ENCODE assay signal across 9 cellular contexts in genomic region chr5:80399553-80400239, GRCh38. TPM values are rescaled to one million over a fixed set of nuclear protein-coding genes. Genes with fewer than 3 reads are reported as not detected.
DNase-seq lines count a peak whose midpoint lies in the region; ATAC-seq and TF ChIP-seq lines count a peak whose summit lies in the region.
"Had no signal": no experiment of that assay in that cellular context is flagged by ENCODE, and none has a peak within 500 bp of the region (broad histone marks: within the 10 kb centered on the region; RNA-seq: fewer than 3 reads in every experiment).

No MANE protein-coding gene starts in this region.

- H3K36me3 Mint-ChIP-seq in T-helper 17 cell (ENCODE audit: low read depth): no peaks in the 10 kb centered on the region
- H3K36me3 Mint-ChIP-seq in natural killer cell treated with Interleukin-12 subunit alpha and Interleukin-12 subunit beta and Interleukin-15 and Interleukin-18, amount 100 ng/mL, for 72 hours: no peaks in the 10 kb centered on the region

- TF ChIP-seq CTCF in AG09309 (IDR thresholded peaks at IDR 0.05; ENCODE audit: control insufficient read depth, insufficient read depth, low read depth, low read length, missing control alignments): no peak

- no peak overlapping the region for H3K4me3 Mint-ChIP-seq in T-helper 17 cell
- peak overlapping the region; percentile 40 for H3K4me3 Mint-ChIP-seq in natural killer cell treated with Interleukin-12 subunit alpha and Interleukin-12 subunit beta and Interleukin-15 and Interleukin-18, amount 100 ng/mL, for 72 hours

- H3K4me3 ChIP-seq in AG09309 (ENCODE audit: control insufficient read depth, low read depth, low read length): no peak overlapping the region
- H3K4me3 ChIP-seq: adrenal gland had no signal

- H3K9me3 Mint-ChIP-seq in natural killer cell treated with Interleukin-12 subunit alpha and Interleukin-12 subunit beta and Interleukin-15 and Interleukin-18, amount 100 ng/mL, for 72 hours: no peaks in the 10 kb centered on the region

- ATAC-seq in GM19023 (IDR thresholded peaks at IDR 0.05; ENCODE audit: unreplicated experiment) (peak; percentile 73), HG03280 (IDR thresholded peaks at IDR 0.05; ENCODE audit: unreplicated experiment) (peak; percentile 82), T-helper 17 cell (peak; percentile 70)
- ATAC-seq in natural killer cell treated with Interleukin-12 subunit alpha and Interleukin-12 subunit beta and Interleukin-15 and Interleukin-18, amount 100 ng/mL, for 72 hours: peak; percentile 95

- no peaks in the 10 kb centered on the region for H3K4me1 Mint-ChIP-seq in T-helper 17 cell
- peaks cover 10 to 13% of the 10 kb centered on the region in 2 donors for H3K4me1 Mint-ChIP-seq in natural killer cell treated with Interleukin-12 subunit alpha and Interleukin-12 subunit beta and Interleukin-15 and Interleukin-18, amount 100 ng/mL, for 72 hours (ENCODE audit: low read depth in 2 of 2)

- H3K27me3 Mint-ChIP-seq in T-helper 17 cell: peaks cover 23% of the 10 kb centered on the region
- H3K27me3 Mint-ChIP-seq in natural killer cell treated with Interleukin-12 subunit alpha and Interleukin-12 subunit beta and Interleukin-15 and Interleukin-18, amount 100 ng/mL, for 72 hours: peaks cover 11 to 14% of the 10 kb centered on the region in 2 donors

- DNase-seq in AG09309 (ENCODE audit: low read depth) (peak; percentile 58), T-helper 17 cell (no peak), SHP77 treated with DMSO at 0.1 percent for 48 hours (lab: John Stamatoyannopoulos, UW) (no peak), NCI-H128 (lab: John Stamatoyannopoulos, UW; ENCODE audit: unreplicated experiment) (no peak)
- DNase-seq in natural killer cell treated with Interleukin-12 subunit alpha and Interleukin-12 subunit beta and Interleukin-15 and Interleukin-18, amount 100 ng/mL, for 72 hours (ENCODE audit: low spot score): no peak
- DNase-seq in stimulated activated CD8-positive, alpha-beta memory T cell treated with anti-CD3 and anti-CD28 coated beads, Interleukin-4, amount 100 ng/mL, for 48 hours: no peak

- no peaks in the 10 kb centered on the region for H3K9me3 ChIP-seq in T-helper 17 cell (ENCODE audit: control insufficient read depth, low read length, poor library complexity, severe bottlenecking)
- H3K9me3 ChIP-seq: adrenal gland had no signal

- no peak overlapping the region for H3K27ac Mint-ChIP-seq in T-helper 17 cell
- H3K27ac Mint-ChIP-seq in natural killer cell treated with Interleukin-12 subunit alpha and Interleukin-12 subunit beta and Interleukin-15 and Interleukin-18, amount 100 ng/mL, for 72 hours: peak overlapping the region; percentile 50 to 70

RNA-seq across cellular contexts. Expression of gene ZFYVE16, which starts 8.2 kb away (rescaled TPM):
- 1 to 10 TPM; 8.4 to 9.2 TPM for total RNA-seq in T-helper 17 cell
- total RNA-seq in natural killer cell treated with Interleukin-12 subunit alpha and Interleukin-12 subunit beta and Interleukin-15 and Interleukin-18, amount 100 ng/mL, for 72 hours: 10 to 100 TPM; 19.3 to 25.6 TPM
